In genomic region chr21:46284722-46285121, GRCh38 we compare ENCODE assay signal across 1 cellular context.
TF ChIP-seq lines count a peak whose summit lies in the region.

No MANE protein-coding gene starts in this region.

TF ChIP-seq in IMR-90, 13 proteins besides CTCF, POLR2A, EP300 and RAD21:
- TF ChIP-seq USF2 (IDR thresholded peaks at IDR 0.05; ENCODE audit: low read depth, low read length) (no peak), RCOR1 (IDR thresholded peaks at IDR 0.05; ENCODE audit: insufficient replicate concordance, low read length) (no peak), ELK1 (IDR thresholded peaks at IDR 0.05; ENCODE audit: borderline replicate concordance, low read depth, low read length) (no peak), MXI1 (IDR thresholded peaks at IDR 0.05; ENCODE audit: borderline replicate concordance, low read depth, low read length) (no peak), CEBPB (IDR thresholded peaks at IDR 0.05; ENCODE audit: low read depth, low read length) (no peak), FOS (IDR thresholded peaks at IDR 0.05; ENCODE audit: low read depth, low read length) (no peak), MAZ (IDR thresholded peaks at IDR 0.05; ENCODE audit: borderline replicate concordance, low read depth, low read length) (no peak), BHLHE40 (IDR thresholded peaks at IDR 0.05; ENCODE audit: low read depth, low read length) (no peak), SMC3 (IDR thresholded peaks at IDR 0.05; ENCODE audit: low read depth, low read length) (no peak), RFX5 (IDR thresholded peaks at IDR 0.05; ENCODE audit: low read depth, low read length) (no peak), CHD1 (IDR thresholded peaks at IDR 0.05; ENCODE audit: low read depth, low read length) (no peak), NFE2L2 (IDR thresholded peaks at IDR 0.05; ENCODE audit: low read depth, low read length) (no peak), MAFK (IDR thresholded peaks at IDR 0.05; ENCODE audit: low read depth, low read length) (no peak)
